ENCODE assay signal across 1 cellular context in the genomic region with DNA sequence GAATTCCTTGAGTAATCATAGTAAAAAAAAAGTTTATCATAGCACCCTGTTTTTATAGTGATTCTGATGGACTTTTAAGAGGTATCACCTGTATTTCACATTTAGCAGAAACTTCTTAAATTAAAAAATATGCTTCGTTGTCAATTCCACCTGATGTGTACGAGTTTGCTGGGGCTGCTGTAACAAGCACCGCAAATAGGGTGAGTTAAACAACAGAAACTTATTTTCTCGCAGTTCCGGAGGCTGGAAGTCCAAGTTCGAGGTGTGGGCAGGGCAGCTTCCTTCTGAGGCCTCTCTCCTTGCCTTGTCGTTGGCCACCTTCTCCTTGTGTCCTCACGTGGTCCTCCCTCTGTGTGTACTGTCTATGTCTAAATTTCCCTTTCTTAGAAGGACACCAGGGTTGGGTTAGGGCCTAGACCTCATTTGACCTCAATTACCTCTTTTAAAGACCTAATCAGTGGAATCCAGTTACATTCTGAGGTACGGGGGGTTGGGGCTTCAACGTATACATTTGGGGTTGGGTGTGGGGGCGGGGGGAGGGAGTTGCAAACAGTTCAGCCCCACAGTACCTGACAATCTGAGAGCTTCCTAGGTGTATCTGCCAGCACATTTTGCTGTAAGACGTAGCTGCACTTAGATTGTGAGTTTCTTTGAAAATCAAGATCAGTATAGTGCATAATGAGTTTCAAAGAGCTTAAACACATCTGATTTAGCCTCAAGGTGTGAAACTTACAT.
TF ChIP-seq lines count a peak whose summit lies in the region.

No MANE protein-coding gene starts in this region.

TF ChIP-seq in K562, 482 proteins besides CTCF, POLR2A, EP300 and RAD21 (continued from another document):
- TF ChIP-seq TEAD4 (IDR thresholded peaks at IDR 0.05; ENCODE audit: low read length) (no peak), TEAD4 (CRISPR knock-in tag; IDR thresholded peaks at IDR 0.05; ENCODE audit: borderline replicate concordance) (no peak), CBFA2T2 (conservative IDR thresholded peaks at IDR 0.05) (peak; percentile 33; the same call in 1 of the 2 replicates)
